8 cellular contexts compared by ENCODE assay signal in genomic region chr7:12322287-12322902, GRCh38.
DNase-seq lines count a peak whose midpoint lies in the region; ATAC-seq, FAIRE-seq and TF ChIP-seq lines count a peak whose summit lies in the region.

No MANE protein-coding gene starts in this region.

- H3K4me3 Mint-ChIP-seq in MCF 10A (ENCODE audit: unreplicated experiment) = no peak overlapping the region

- DNase-seq in NCI-H446 (lab: John Stamatoyannopoulos, UW) (peak; percentile 24 to 45), NCI-H446 treated with DMSO at 0.1 percent for 48 hours (lab: John Stamatoyannopoulos, UW) (no peak), LNCaP clone FGC (ENCODE audit: low read depth) (no peak), MCF 10A (ENCODE audit: unreplicated experiment) (peak; percentile 38), lung microvascular endothelial cell (ENCODE audit: low read depth in 2 of 2) (peak; percentile 48 to 61), HTR-8/SVneo (ENCODE audit: insufficient read length, low spot score) (no peak)
- DNase-seq in activated effector memory CD4-positive, alpha-beta T cell treated with anti-CD3 and anti-CD28 coated beads, Interleukin-2, amount 50 U/mL, for 16 hours = no peak

- H3K36me3 Mint-ChIP-seq in MCF 10A (ENCODE audit: insufficient read depth, unreplicated experiment) = no peaks in the 10 kb centered on the region

- POLR2A ChIA-PET in MCF 10A (lab: Yijun Ruan, JAX) = interaction anchor here (0.6 to 1.4 kb wide), 2 partner anchors 12 to 112 kb away, joined by 3 to 4 read pairs; partner anchors contain the start of gene TMEM106B

- no peak for ATAC-seq in HG02870 (IDR thresholded peaks at IDR 0.05; ENCODE audit: unreplicated experiment)

- intact Hi-C loops in MCF 10A (cut with micrococcal nuclease) = loop anchor here (1.0 to 10.0 kb wide), 6 partner anchors 112 to 950 kb away; partner anchors contain the start of gene TMEM106B

- BruUV-seq in MCF 10A (replicated peaks; lab: Mats Ljungman, UMichigan) = no TSS peak

- no peaks in the 10 kb centered on the region for H3K9me3 Mint-ChIP-seq in MCF 10A (ENCODE audit: unreplicated experiment)

- CTCF ChIA-PET in MCF 10A (lab: Yijun Ruan, JAX) = interaction anchor here (0.5 to 2.5 kb wide), 15 partner anchors 15 to 1542 kb away, joined by 3 to 12 read pairs (median 3); partner anchors contain the start of gene TMEM106B

- FAIRE-seq in HTR-8/SVneo (lab: Jason Lieb, UNC) = no peak

- H3K27ac Mint-ChIP-seq in MCF 10A (ENCODE audit: low read depth, unreplicated experiment) = no peak overlapping the region

- no peaks in the 10 kb centered on the region for H3K27me3 Mint-ChIP-seq in MCF 10A (ENCODE audit: insufficient read depth, unreplicated experiment)

- TF ChIP-seq CTCF in LNCaP clone FGC (IDR thresholded peaks at IDR 0.05; ENCODE audit: control insufficient read depth, extremely low read depth, insufficient read depth) = peak; percentile 63
- TF ChIP-seq CTCF in MCF 10A (IDR thresholded peaks at IDR 0.05; ENCODE audit: unreplicated experiment) = peak; percentile 66

- H3K4me3 ChIP-seq in LNCaP clone FGC (ENCODE audit: low read depth, low read length) = no peak overlapping the region

- H3K4me1 Mint-ChIP-seq in MCF 10A (ENCODE audit: insufficient read depth, unreplicated experiment) = no peaks in the 10 kb centered on the region

Comparison
In these comparisons a context has a peak if more than half of its experiments do, and no peak if none do; other contexts are left out.
1. DNase-seq: peak in NCI-H446 (2 of 2), MCF 10A (single experiment) and lung microvascular endothelial cell (2 of 2); none in NCI-H446 treated with DMSO at 0.1 percent for 48 hours (single experiment), LNCaP clone FGC (single experiment), HTR-8/SVneo (single experiment) and activated effector memory CD4-positive, alpha-beta T cell treated with anti-CD3 and anti-CD28 coated beads, Interleukin-2, amount 50 U/mL, for 16 hours (single experiment).